14 cellular contexts compared by ENCODE assay signal in genomic region chr22:30262112-30262511, GRCh38. TPM values are rescaled to one million over a fixed set of nuclear protein-coding genes. Genes with fewer than 3 reads are reported as not detected.
DNase-seq lines count a peak whose midpoint lies in the region; TF ChIP-seq lines count a peak whose summit lies in the region.
"Had no signal": no experiment of that assay in that cellular context is flagged by ENCODE, and none has a peak within 500 bp of the region (broad histone marks: within the 10 kb centered on the region; RNA-seq: fewer than 3 reads in every experiment).

No MANE protein-coding gene starts in this region.

- H3K9ac ChIP-seq in mammary epithelial cell (ENCODE audit: insufficient read depth, low read length) (peak overlapping the region; percentile 24), mesendoderm (ENCODE audit: low read length) (no peak overlapping the region)

- no peaks in the 10 kb centered on the region for H3K9me3 Mint-ChIP-seq in MCF 10A (ENCODE audit: unreplicated experiment)
- H3K9me3 Mint-ChIP-seq in activated CD4-positive, alpha-beta memory T cell treated with anti-CD3 and anti-CD28 coated beads, Interleukin-2, amount 10 ng/mL, durations not matched to agents 7 days and 5 days, result no peaks in the 10 kb centered on the region
- H3K9me3 Mint-ChIP-seq: CD4-positive, alpha-beta memory T cell; neural crest cell had no signal

- H3K56ac ChIP-seq in mesendoderm (ENCODE audit: low read length), result no peak overlapping the region

- H3K9me3 ChIP-seq in mammary epithelial cell (replicated peaks; ENCODE audit: insufficient read depth, low read length), result no peaks in the 10 kb centered on the region
- H3K9me3 ChIP-seq in suprapubic skin, result no peaks in the 10 kb centered on the region
- no peaks in the 10 kb centered on the region for H3K9me3 ChIP-seq in adrenal gland (replicated peaks in 1 of 3)
- no peaks in the 10 kb centered on the region for H3K9me3 ChIP-seq in esophagus muscularis mucosa

- H3K79me1 ChIP-seq in mesendoderm (ENCODE audit: low read length), result no peaks in the 10 kb centered on the region

- H3K27me3 Mint-ChIP-seq in MCF 10A (ENCODE audit: insufficient read depth, unreplicated experiment), result no peaks in the 10 kb centered on the region
- no peaks in the 10 kb centered on the region for H3K27me3 Mint-ChIP-seq in activated CD4-positive, alpha-beta memory T cell treated with anti-CD3 and anti-CD28 coated beads, Interleukin-2, amount 10 ng/mL, durations not matched to agents 7 days and 5 days
- H3K27me3 Mint-ChIP-seq: CD4-positive, alpha-beta memory T cell had no signal

- CTCF ChIA-PET in mammary epithelial cell (lab: Charles Lee; ENCODE audit: low non-redundant PET), result no interaction called here
- CTCF ChIA-PET in MCF 10A (lab: Yijun Ruan, JAX), result interaction anchor here (0.7 to 3.5 kb wide), 4 partner anchors 26 to 371 kb away, joined by 3 to 34 read pairs (median 8); partner anchors contain the start of gene CASTOR1
- CTCF ChIA-PET in activated CD4-positive, alpha-beta memory T cell treated with anti-CD3 and anti-CD28 coated beads, Interleukin-2, amount 10 ng/mL, durations not matched to agents 7 days and 5 days (lab: Charles Lee), result interaction anchor here (3.4 to 5.9 kb wide), 2 partner anchors 26 to 125 kb away, joined by 13 to 50 read pairs; partner anchors contain the start of genes CASTOR1 and RNF215

- peaks cover 6% of the 10 kb centered on the region for H3K4me1 Mint-ChIP-seq in MCF 10A (ENCODE audit: insufficient read depth, unreplicated experiment)
- peaks cover 54% of the 10 kb centered on the region for H3K4me1 Mint-ChIP-seq in activated CD4-positive, alpha-beta memory T cell treated with anti-CD3 and anti-CD28 coated beads, Interleukin-2, amount 10 ng/mL, durations not matched to agents 7 days and 5 days

- dilution Hi-C loops in mammary epithelial cell (cut with HindIII; ENCODE audit: low sequenced_read_pairs), result loop anchor here (5.0 kb wide), 1 partner anchor 95 kb away; no protein-coding TSS in a partner anchor

- H4K8ac ChIP-seq in mesendoderm (ENCODE audit: low read depth, low read length), result no peak overlapping the region

- intact Hi-C loops in mammary epithelial cell (cut with micrococcal nuclease), result loop anchor here (2.0 kb wide), 1 partner anchor 223 kb away; no protein-coding TSS in a partner anchor
- intact Hi-C loops in MCF 10A (cut with micrococcal nuclease), result loop anchor here (2.0 kb wide), 1 partner anchor 65 kb away; the partner anchor contains the start of gene TBC1D10A
- intact Hi-C loops in adrenal gland (cut with DNase I), result loop anchor here (5.0 kb wide), 2 partner anchors 125 to 220 kb away; partner anchors contain the start of gene RNF215 (in 2 of the 2)
- intact Hi-C loops in esophagus muscularis mucosa (cut with DNase I), result loop anchor here (10.0 kb wide), 1 partner anchor 223 kb away; no protein-coding TSS in a partner anchor

- no peak overlapping the region for H3K18ac ChIP-seq in mesendoderm (ENCODE audit: low read length)

- TF ChIP-seq POLR2A in erythroblast (IDR thresholded peaks at IDR 0.05; ENCODE audit: low read length), result peak; percentile 55
- TF ChIP-seq POLR2A in suprapubic skin (IDR thresholded peaks at IDR 0.05), result no peak
- no peak for TF ChIP-seq POLR2A in adrenal gland (IDR thresholded peaks at IDR 0.05)
- no peak for TF ChIP-seq POLR2A in esophagus muscularis mucosa (IDR thresholded peaks at IDR 0.05; ENCODE audit: low read depth)

- POLR2A ChIA-PET in MCF 10A (lab: Yijun Ruan, JAX), result interaction anchor here (1.5 kb wide), 1 partner anchor 66 kb away, joined by 4 read pairs; no protein-coding TSS in a partner anchor
- POLR2A ChIA-PET in activated CD4-positive, alpha-beta memory T cell treated with anti-CD3 and anti-CD28 coated beads, Interleukin-2, amount 10 ng/mL, durations not matched to agents 7 days and 5 days (lab: Charles Lee), result interaction anchor here (1.0 to 2.6 kb wide), 5 partner anchors 19 to 154 kb away, joined by 3 to 15 read pairs (median 4); no protein-coding TSS in a partner anchor

- TF ChIP-seq EP300 in suprapubic skin (IDR thresholded peaks at IDR 0.05) (no peak), esophagus muscularis mucosa (IDR thresholded peaks at IDR 0.05) (no peak)

- H4K5ac ChIP-seq in mesendoderm (ENCODE audit: low read length), result no peak overlapping the region

- H3K27ac ChIP-seq in mammary epithelial cell (ENCODE audit: insufficient read depth, low read depth, low read length), result peak overlapping the region; percentile 62
- H3K27ac ChIP-seq in suprapubic skin, result peak overlapping the region; percentile 67
- no peak overlapping the region for H3K27ac ChIP-seq in adrenal gland
- no peak overlapping the region for H3K27ac ChIP-seq in mesendoderm (ENCODE audit: low read depth, low read length)
- H3K27ac ChIP-seq in esophagus muscularis mucosa (replicated peaks in 1 of 4), result no peak overlapping the region
- H3K27ac ChIP-seq: VCaP had no signal

- H2BK15ac ChIP-seq in mesendoderm (replicated peaks; ENCODE audit: low read depth), result no peak overlapping the region

- no peaks in the 10 kb centered on the region for H4K20me1 ChIP-seq in mammary epithelial cell (ENCODE audit: insufficient read depth, low read length)

- H3K36me3 Mint-ChIP-seq in MCF 10A (ENCODE audit: insufficient read depth, unreplicated experiment), result no peaks in the 10 kb centered on the region
- peaks cover 55% of the 10 kb centered on the region for H3K36me3 Mint-ChIP-seq in activated CD4-positive, alpha-beta memory T cell treated with anti-CD3 and anti-CD28 coated beads, Interleukin-2, amount 10 ng/mL, durations not matched to agents 7 days and 5 days (ENCODE audit: low read depth)

- no peaks in the 10 kb centered on the region for H3K27me3 ChIP-seq in mammary epithelial cell (ENCODE audit: insufficient read depth, low read length)
- no peaks in the 10 kb centered on the region for H3K27me3 ChIP-seq in suprapubic skin
- H3K27me3 ChIP-seq in adrenal gland, result no peaks in the 10 kb centered on the region
- H3K27me3 ChIP-seq in mesendoderm (ENCODE audit: insufficient read depth, low read length, poor library complexity), result no peaks in the 10 kb centered on the region
- H3K27me3 ChIP-seq in esophagus muscularis mucosa, result peaks cover 0 to 4% (median 0%) of the 10 kb centered on the region in 4 donors

- 32% methylated on average over 4 of the region's 4 CpGs for WGBS in mammary epithelial cell (ENCODE audit: low coverage, missing lambda C conversion rate)
- 44% methylated on average over 2 of the region's 4 CpGs for WGBS in suprapubic skin
- 71 to 84% (median 75%) methylated on average over 4 of the region's 4 CpGs for WGBS in adrenal gland, 4 donors
- WGBS in mesendoderm (ENCODE audit: extremely low coverage, insufficient coverage, low lambda C conversion rate), result no CpG with 5 or more reads among the region's 4 CpGs
- 88% methylated on average over 4 of the region's 4 CpGs for WGBS in esophagus muscularis mucosa

- BruUV-seq in mammary epithelial cell (replicated peaks; lab: Mats Ljungman, UMichigan), result no TSS peak
- BruUV-seq in MCF 10A (replicated peaks; lab: Mats Ljungman, UMichigan), result no TSS peak

- DNase-seq in mammary epithelial cell (peak; percentile 29), MCF 10A (ENCODE audit: unreplicated experiment) (no peak), erythroblast (lab: John Stamatoyannopoulos, UW) (no peak), suprapubic skin (ENCODE audit: low spot score in 2 of 2) (no peak), adrenal gland (no peak), mesendoderm (no peak), esophagus muscularis mucosa (ENCODE audit: extremely low spot score) (no peak)
- no peak for DNase-seq in activated CD4-positive, alpha-beta memory T cell treated with anti-CD3 and anti-CD28 coated beads, Interleukin-2, amount 10 ng/mL, durations not matched to agents 7 days and 5 days

- H2BK5ac ChIP-seq in mesendoderm (ENCODE audit: low read length), result no peak overlapping the region

- H3K4me3 ChIP-seq in mammary epithelial cell (replicated peaks in 1 of 3; ENCODE audit: insufficient read depth in 1 of 3, low read depth in 2 of 3, low read length in 3 of 3) (no peak overlapping the region), suprapubic skin (no peak overlapping the region), adrenal gland (no peak overlapping the region), mesendoderm (ENCODE audit: low read length) (no peak overlapping the region), esophagus muscularis mucosa (no peak overlapping the region)
- H3K4me3 ChIP-seq: GM12878 had no signal

- no peaks in the 10 kb centered on the region for H3K36me3 ChIP-seq in mammary epithelial cell (ENCODE audit: insufficient read depth, low read length)
- no peaks in the 10 kb centered on the region for H3K36me3 ChIP-seq in suprapubic skin
- no peaks in the 10 kb centered on the region for H3K36me3 ChIP-seq in adrenal gland (replicated peaks in 1 of 2)
- H3K36me3 ChIP-seq in mesendoderm (ENCODE audit: control insufficient read depth, insufficient read depth, low read length), result no peaks in the 10 kb centered on the region
- H3K36me3 ChIP-seq in esophagus muscularis mucosa, result no peaks in the 10 kb centered on the region

- no peak overlapping the region for H3K4me3 Mint-ChIP-seq in MCF 10A (ENCODE audit: unreplicated experiment)
- H3K4me3 Mint-ChIP-seq in activated CD4-positive, alpha-beta memory T cell treated with anti-CD3 and anti-CD28 coated beads, Interleukin-2, amount 10 ng/mL, durations not matched to agents 7 days and 5 days, result peak overlapping the region; percentile 68
- H3K4me3 Mint-ChIP-seq: neural crest cell had no signal

- peaks cover 15% of the 10 kb centered on the region for H3K4me1 ChIP-seq in mammary epithelial cell (ENCODE audit: insufficient read depth, low read length)
- H3K4me1 ChIP-seq in suprapubic skin, result peaks cover 20% of the 10 kb centered on the region
- peaks cover 0 to 9% of the 10 kb centered on the region in 2 donors for H3K4me1 ChIP-seq in adrenal gland (replicated peaks in 1 of 2)
- no peaks in the 10 kb centered on the region for H3K4me1 ChIP-seq in mesendoderm (ENCODE audit: control insufficient read depth, low read depth, low read length)
- peaks cover 5 to 14% (median 12%) of the 10 kb centered on the region in 4 donors for H3K4me1 ChIP-seq in esophagus muscularis mucosa

- H3K4ac ChIP-seq in mesendoderm (ENCODE audit: low read depth, low read length), result no peak overlapping the region

- no peak for TF ChIP-seq CTCF in mammary epithelial cell (conservative IDR thresholded peaks at IDR 0.05 in 1 of 2, IDR thresholded peaks at IDR 0.05 in 1 of 2; ENCODE audit: extremely low read depth in 1 of 2, insufficient read depth in 1 of 2, low read depth in 1 of 2, low read length in 2 of 2)
- no peak for TF ChIP-seq CTCF in MCF 10A (IDR thresholded peaks at IDR 0.05; ENCODE audit: unreplicated experiment)
- TF ChIP-seq CTCF in suprapubic skin (IDR thresholded peaks at IDR 0.05), result no peak
- no peak for TF ChIP-seq CTCF in adrenal gland (IDR thresholded peaks at IDR 0.05)
- no peak for TF ChIP-seq CTCF in esophagus muscularis mucosa (IDR thresholded peaks at IDR 0.05)

- H3K4me2 ChIP-seq in mammary epithelial cell (ENCODE audit: insufficient read depth, low read depth, low read length), result peak overlapping the region; percentile 29
- no peak overlapping the region for H3K4me2 ChIP-seq in mesendoderm (ENCODE audit: low read length)

- peak overlapping the region; percentile 66 for H2AFZ ChIP-seq in mammary epithelial cell (ENCODE audit: low read depth, low read length)

- no peak overlapping the region for H3K27ac Mint-ChIP-seq in MCF 10A (ENCODE audit: low read depth, unreplicated experiment)
- H3K27ac Mint-ChIP-seq in activated CD4-positive, alpha-beta memory T cell treated with anti-CD3 and anti-CD28 coated beads, Interleukin-2, amount 10 ng/mL, durations not matched to agents 7 days and 5 days, result peak overlapping the region; percentile 80

- no peak overlapping the region for H3K23ac ChIP-seq in mesendoderm (ENCODE audit: low read length)

- H3K79me2 ChIP-seq in mammary epithelial cell (ENCODE audit: insufficient read depth, low read length) (no peaks in the 10 kb centered on the region), mesendoderm (ENCODE audit: control insufficient read depth, insufficient read depth, low read length) (no peaks in the 10 kb centered on the region)

- in situ Hi-C loops in mammary epithelial cell (cut with MboI; ENCODE audit: low sequenced_read_pairs in 2 of 2), result loop anchor here in 1 of 2 donors (5.0 to 10.0 kb wide), 2 partner anchors 125 to 147 kb away; partner anchors contain the start of gene RNF215

- H2BK120ac ChIP-seq in mesendoderm (ENCODE audit: low read depth, low read length), result no peak overlapping the region

- H2AK5ac ChIP-seq in mesendoderm (ENCODE audit: low read length), result no peak overlapping the region

RNA-seq across cellular contexts. Expression of gene OSM, which starts 4.5 kb away (rescaled TPM):
- total RNA-seq in mammary epithelial cell, result not detected
- not detected for polyA plus RNA-seq in mammary epithelial cell
- polyA minus RNA-seq in mammary epithelial cell, result not detected
- not detected in 2 replicates for total RNA-seq in MCF 10A (2022)
- total RNA-seq in activated CD4-positive, alpha-beta memory T cell treated with anti-CD3 and anti-CD28 coated beads, Interleukin-2, amount 10 ng/mL, durations not matched to agents 7 days and 5 days, result 100 to 1,000 TPM; 103 to 107 TPM
- under 1 TPM in 1 of 4 donors, not detected in 3; 0.34 TPM for total RNA-seq in suprapubic skin
- total RNA-seq in adrenal gland, result 1 to 10 TPM in 6 of 8 donors, under 1 TPM in 2; 0.85 to 8.1 (median 1.9) TPM
- polyA plus RNA-seq in adrenal gland, result 1 to 10 TPM in 1 of 3 donors, under 1 TPM in 2; 0.44 to 1.6 (median 0.56) TPM
- polyA plus RNA-seq in mesendoderm (2013, experiment 1 of 2), result not detected
- polyA plus RNA-seq in mesendoderm (2013, experiment 2 of 2), result not detected
- total RNA-seq in esophagus muscularis mucosa, result 1 to 10 TPM in 1 of 4 donors, under 1 TPM in 1, not detected in 2; 0.57 to 8.3 TPM
- total RNA-seq: H4, neural crest cell had no signal
- polyA plus RNA-seq: AG04450 had no signal

RNA-seq across cellular contexts. Expression of gene LIF, which starts 15.6 kb away (rescaled TPM):
- total RNA-seq in mammary epithelial cell (10 to 100 TPM; 31.2 to 35.8 TPM), MCF 10A (2022) (9.5 and 19.3 TPM in 2 replicates), suprapubic skin (10 to 100 TPM in 1 of 4 donors, 1 to 10 TPM in 3; 4.2 to 15.3 (median 8.5) TPM), adrenal gland (1 to 10 TPM in 6 of 8 donors, under 1 TPM in 2; 0.69 to 9.3 (median 2.6) TPM), esophagus muscularis mucosa (1 to 10 TPM in 2 of 4 donors, under 1 TPM in 2; 0.19 to 4.8 (median 1.6) TPM)
- polyA plus RNA-seq in mammary epithelial cell (7.8 TPM), adrenal gland (1 to 10 TPM in 2 of 3 donors, under 1 TPM in 1; 0.49 to 2.4 (median 1.4) TPM)
- 12.0 TPM for polyA minus RNA-seq in mammary epithelial cell
- total RNA-seq in activated CD4-positive, alpha-beta memory T cell treated with anti-CD3 and anti-CD28 coated beads, Interleukin-2, amount 10 ng/mL, durations not matched to agents 7 days and 5 days, result 10 to 100 TPM; 94.6 to 94.8 TPM
- polyA plus RNA-seq in mesendoderm (2013, experiment 1 of 2), result 1.0 TPM
- polyA plus RNA-seq in mesendoderm (2013, experiment 2 of 2), result 0.84 TPM
- polyA plus RNA-seq: CD4-positive, alpha-beta memory T cell had no signal

RNA-seq across cellular contexts. Expression of gene CASTOR1, which starts 27.2 kb away (rescaled TPM):
- total RNA-seq in mammary epithelial cell (1 to 10 TPM; 8.7 to 9.7 TPM), MCF 10A (2022) (1.2 and 4.8 TPM in 2 replicates), suprapubic skin (10 to 100 TPM; 16.3 to 22.8 (median 20.6) TPM), adrenal gland (10 to 100 TPM in 5 of 8 donors, 1 to 10 TPM in 3; 5.5 to 20.1 (median 13.8) TPM), esophagus muscularis mucosa (10 to 100 TPM; 16.5 to 19.4 (median 17.8) TPM)
- polyA plus RNA-seq in mammary epithelial cell (6.3 TPM), adrenal gland (10 to 100 TPM in 2 of 3 donors, 1 to 10 TPM in 1; 2.4 to 18.3 (median 15.1) TPM)
- polyA minus RNA-seq in mammary epithelial cell, result 9.4 TPM
- 10 to 100 TPM; 14.2 to 14.6 TPM for total RNA-seq in activated CD4-positive, alpha-beta memory T cell treated with anti-CD3 and anti-CD28 coated beads, Interleukin-2, amount 10 ng/mL, durations not matched to agents 7 days and 5 days
- 3.3 TPM for polyA plus RNA-seq in mesendoderm (2013, experiment 1 of 2)
- polyA plus RNA-seq in mesendoderm (2013, experiment 2 of 2), result 3.4 TPM

Comparison
In these comparisons a context has a peak if more than half of its experiments do, and no peak if none do; other contexts are left out.
1. H3K27ac ChIP-seq: peak in mammary epithelial cell (single experiment) and suprapubic skin (single experiment); none in adrenal gland (0 of 5), mesendoderm (single experiment) and esophagus muscularis mucosa (0 of 4).
2. RNA of gene OSM, which starts 4.5 kb away (total RNA-seq): 103 to 107 TPM in activated CD4-positive, alpha-beta memory T cell treated with anti-CD3 and anti-CD28 coated beads, Interleukin-2, amount 10 ng/mL, durations not matched to agents 7 days and 5 days; 0.85 to 8.1 TPM in adrenal gland, 0.57 to 8.3 TPM in esophagus muscularis mucosa, 0.34 TPM in suprapubic skin, not detected in mammary epithelial cell and not detected in MCF 10A; every median in the first group is over 10 times any median in the second.